In the genomic region with DNA sequence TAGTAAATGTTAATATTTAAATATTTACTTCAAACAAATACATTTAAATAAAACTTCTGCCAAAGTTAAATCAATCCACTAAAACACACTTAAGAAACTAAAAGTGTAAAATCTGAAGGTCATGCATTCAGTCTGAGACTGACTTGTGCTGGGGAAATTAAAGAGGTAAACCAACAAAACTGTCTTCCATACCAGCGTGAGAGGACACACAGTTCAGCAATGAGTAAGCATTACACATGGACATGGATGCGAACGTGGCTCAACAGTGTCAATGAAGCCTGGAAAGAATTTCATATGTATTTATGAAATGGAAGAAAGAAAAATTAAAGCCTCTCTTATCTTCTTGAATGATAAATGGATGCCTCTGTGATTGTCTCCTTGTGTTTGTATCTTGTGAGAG, we compare ENCODE assay signal across 29 cellular contexts.
"Had no signal": no experiment of that assay in that cellular context is flagged by ENCODE, and none has a peak within 500 bp of the region (broad histone marks: within the 10 kb centered on the region; RNA-seq: fewer than 3 reads in every experiment).

No MANE protein-coding gene starts in this region.

- H3K27me3 ChIP-seq: adrenal gland, ascending aorta, body of pancreas, brain microvascular endothelial cell, breast epithelium had no signal

- H3K9me3 ChIP-seq: adrenal gland, ascending aorta, body of pancreas, breast epithelium had no signal

- DNase-seq: activated effector memory CD4-positive, alpha-beta T cell treated with anti-CD3 and anti-CD28 coated beads, Interleukin-2, amount 50 U/mL, for 16 hours; activated effector memory CD4-positive, alpha-beta T cell treated with Interleukin-2 at 50 U/mL for 16 hours; activated gamma-delta T cell; activated gamma-delta T cell treated with Interleukin-2 at 50 U/mL for 16 hours; activated naive CD4-positive, alpha-beta T cell; activated naive CD4-positive, alpha-beta T cell treated with anti-CD3 and anti-CD28 coated beads for 36 hours; activated naive CD4-positive, alpha-beta T cell treated with anti-CD3 and anti-CD28 coated beads, Interleukin-2, amount 10 ng/mL, durations not matched to agents 7 days and 5 days; activated naive CD4-positive, alpha-beta T cell treated with anti-CD3 and anti-CD28 coated beads, Interleukin-2, amount 50 U/mL, for 16 hours; activated naive CD4-positive, alpha-beta T cell treated with Interleukin-2 at 50 U/mL for 16 hours; activated naive CD8-positive, alpha-beta T cell treated with anti-CD3 and anti-CD28 coated beads for 36 hours; activated naive CD8-positive, alpha-beta T cell treated with anti-CD3 and anti-CD28 coated beads, Interleukin-2, amount 10 ng/mL, durations not matched to agents 7 days and 5 days; activated naive CD8-positive, alpha-beta T cell treated with anti-CD3 and anti-CD28 coated beads, Interleukin-2, amount 50 U/mL, for 24 hours; activated T-cell treated with anti-CD3 and anti-CD28 coated beads, Interleukin-2, amount 50 U/mL, for 24 hours; activated T-cell treated with anti-CD3 and anti-CD28 coated beads, Interleukin-2, amount 50 U/mL, for 4 hours; activated T-cell treated with anti-CD3 and anti-CD28 coated beads, Interleukin-2, amount 50 U/mL, for 48 hours; activated T-cell treated with anti-CD3 and anti-CD28 coated beads, Interleukin-2, amount 50 U/mL, for 72 hours; adrenal gland; amniotic stem cell; amygdala; anterior cingulate cortex; aorta; body of pancreas; brain microvascular endothelial cell; caudate nucleus; central memory CD4-positive, alpha-beta T cell; cerebellar nuclear complex had no signal

- H3K4me3 ChIP-seq: adrenal gland, ascending aorta, body of pancreas, breast epithelium, cardiac muscle cell had no signal

- H3K36me3 ChIP-seq: adrenal gland, ascending aorta, brain microvascular endothelial cell, breast epithelium, cardiac muscle cell had no signal
